In the genomic region with DNA sequence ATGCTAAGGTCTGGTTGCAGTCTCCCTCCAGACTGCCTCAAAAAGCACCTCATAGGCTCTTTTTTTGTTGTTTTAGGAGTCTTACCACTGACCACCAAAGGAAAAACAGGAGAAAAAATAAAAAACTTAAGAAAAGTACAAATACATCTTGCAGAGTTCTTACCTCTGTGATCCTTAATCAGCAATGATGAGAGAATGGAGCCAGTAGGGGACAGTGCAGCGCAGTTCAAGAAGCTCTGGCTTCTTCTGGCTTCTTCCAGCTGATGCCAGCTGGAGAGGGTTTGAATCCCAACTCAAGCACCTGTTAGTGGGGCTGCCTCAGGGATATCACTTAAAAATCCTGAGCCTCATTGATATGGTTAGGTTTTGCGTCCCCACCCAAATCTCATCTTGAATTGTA, we compare ENCODE assay signal across 23 cellular contexts.
DNase-seq lines count a peak whose midpoint lies in the region; TF ChIP-seq lines count a peak whose summit lies in the region.
"Had no signal": no experiment of that assay in that cellular context is flagged by ENCODE, and none has a peak within 500 bp of the region (broad histone marks: within the 10 kb centered on the region; RNA-seq: fewer than 3 reads in every experiment).

No MANE protein-coding gene starts in this region.

- H3K4ac ChIP-seq in trophoblast cell (ENCODE audit: low read depth, low read length) = peak overlapping the region; percentile 30

- peak overlapping the region; percentile 23 for H4K12ac ChIP-seq in trophoblast cell (ENCODE audit: low read depth, low read length)

- H3K79me2 ChIP-seq in trophoblast cell (ENCODE audit: control insufficient read depth, insufficient read depth, low read length, poor library complexity) = peaks cover 2% of the 10 kb centered on the region

- peak overlapping the region; percentile 45 for H3K4me2 ChIP-seq in trophoblast cell (ENCODE audit: low read length)

- H2BK120ac ChIP-seq in trophoblast cell (ENCODE audit: insufficient read depth, low read length, poor library complexity) = peak overlapping the region; percentile 82

- peak overlapping the region; percentile 66 for H2BK12ac ChIP-seq in trophoblast cell (ENCODE audit: low read length)

- peak overlapping the region; percentile 32 for H4K8ac ChIP-seq in trophoblast cell (ENCODE audit: low read depth, low read length)

- H3K36me3 Mint-ChIP-seq in endodermal cell (ENCODE audit: low read depth) = peaks cover 75% of the 10 kb centered on the region
- H3K36me3 Mint-ChIP-seq: stimulated activated effector memory CD8-positive, alpha-beta T cell treated with anti-CD3 and anti-CD28 coated beads, Interleukin-12 subunit alpha, Interleukin-12 subunit beta, amount 100 ng/mL, for 72 hours had no signal

- H3K18ac ChIP-seq in trophoblast cell (ENCODE audit: low read length) = no peak overlapping the region

- no peak overlapping the region for H3K27ac Mint-ChIP-seq in endodermal cell
- H3K27ac Mint-ChIP-seq: activated T-cell treated with anti-CD3 and anti-CD28 coated beads, Interleukin-2, amount 50 U/mL, for 24 hours; stimulated activated effector memory CD8-positive, alpha-beta T cell treated with anti-CD3 and anti-CD28 coated beads, Interleukin-12 subunit alpha, Interleukin-12 subunit beta, amount 100 ng/mL, for 72 hours had no signal

- H3K4me1 ChIP-seq in endodermal cell (ENCODE audit: control insufficient read depth, insufficient read depth, low read length) (peaks cover 16% of the 10 kb centered on the region), trophoblast cell (ENCODE audit: control insufficient read depth in 1 of 2, insufficient read depth in 2 of 2, low read length in 2 of 2) (peaks cover 4 to 9% of the 10 kb centered on the region in 2 experiments)
- H3K4me1 ChIP-seq: gastrocnemius medialis had no signal

- peaks cover 39% of the 10 kb centered on the region for H3K36me3 ChIP-seq in endodermal cell (ENCODE audit: control insufficient read depth, insufficient read depth, low read length)
- H3K36me3 ChIP-seq in trophoblast cell (ENCODE audit: control insufficient read depth in 1 of 2, insufficient read depth in 2 of 2, low read length in 2 of 2) = peaks cover 0 to 3% of the 10 kb centered on the region in 2 experiments
- H3K36me3 ChIP-seq: gastrocnemius medialis, sigmoid colon, suprapubic skin had no signal

- peak overlapping the region; percentile 57 for H3K14ac ChIP-seq in trophoblast cell (ENCODE audit: low read length)

- peak overlapping the region; percentile 29 for H2AK5ac ChIP-seq in trophoblast cell (ENCODE audit: low read length)

- H2BK5ac ChIP-seq in trophoblast cell (ENCODE audit: low read depth, low read length, poor library complexity) = peak overlapping the region; percentile 83

- H3K27ac ChIP-seq in endodermal cell (ENCODE audit: low read depth, low read length) = no peak overlapping the region
- peak overlapping the region; percentile 100 for H3K27ac ChIP-seq in trophoblast cell (ENCODE audit: low read depth, low read length)
- H3K27ac ChIP-seq: gastrocnemius medialis, sigmoid colon, suprapubic skin had no signal

- H3K4me3 Mint-ChIP-seq in endodermal cell = no peak overlapping the region
- H3K4me3 Mint-ChIP-seq: activated T-cell treated with anti-CD3 and anti-CD28 coated beads, Interleukin-2, amount 50 U/mL, for 24 hours; central memory CD8-positive, alpha-beta T cell; nephron; stimulated activated effector memory CD8-positive, alpha-beta T cell treated with anti-CD3 and anti-CD28 coated beads, Interleukin-12 subunit alpha, Interleukin-12 subunit beta, amount 100 ng/mL, for 72 hours had no signal

- no peak overlapping the region for H3K4me3 ChIP-seq in LNCaP clone FGC (ENCODE audit: low read depth, low read length)
- peak overlapping the region; percentile 35 for H3K4me3 ChIP-seq in endodermal cell (ENCODE audit: low read length)
- H3K4me3 ChIP-seq in trophoblast cell (ENCODE audit: low read depth, low read length) = no peak overlapping the region
- H3K4me3 ChIP-seq: gastrocnemius medialis, K562, sigmoid colon, suprapubic skin had no signal

- DNase-seq in NCI-H524 (lab: John Stamatoyannopoulos, UW) (peak; percentile 46 to 79), NCI-H524 treated with DMSO at 0.1 percent for 48 hours (lab: John Stamatoyannopoulos, UW) (no peak), LNCaP clone FGC (ENCODE audit: low read depth) (no peak), endodermal cell (peak; percentile 52), trophoblast cell (no peak), Ammon's horn (ENCODE audit: low spot score) (no peak), DMS79 (lab: John Stamatoyannopoulos, UW) (no peak), hepatic stellate cell (ENCODE audit: low spot score) (no peak)
- DNase-seq: activated naive CD4-positive, alpha-beta T cell treated with Interleukin-2 at 50 U/mL for 16 hours; activated T-cell treated with anti-CD3 and anti-CD28 coated beads, Interleukin-2, amount 50 U/mL, for 24 hours; C1 segment of cervical spinal cord; gastrocnemius medialis; midbrain; NCI-H1694 treated with DMSO at 0.1 percent for 48 hours; NCI-H226; posterior cingulate gyrus; sigmoid colon; T-helper 9 cell had no signal

- peaks cover 31% of the 10 kb centered on the region for H3K9me3 Mint-ChIP-seq in endodermal cell
- H3K9me3 Mint-ChIP-seq: stimulated activated effector memory CD8-positive, alpha-beta T cell treated with anti-CD3 and anti-CD28 coated beads, Interleukin-12 subunit alpha, Interleukin-12 subunit beta, amount 100 ng/mL, for 72 hours had no signal

- peak overlapping the region; percentile 95 for H4K91ac ChIP-seq in trophoblast cell (ENCODE audit: low read depth, low read length)

- no peak overlapping the region for H2AFZ ChIP-seq in trophoblast cell (ENCODE audit: insufficient read depth, low read length, poor library complexity)

- H3K79me1 ChIP-seq in trophoblast cell (ENCODE audit: low read length) = peaks cover 43% of the 10 kb centered on the region

- no peaks in the 10 kb centered on the region for H3K27me3 Mint-ChIP-seq in endodermal cell (ENCODE audit: insufficient read depth)

- TF ChIP-seq CTCF in LNCaP clone FGC (IDR thresholded peaks at IDR 0.05; ENCODE audit: control insufficient read depth, extremely low read depth, insufficient read depth) (peak; percentile 35), endodermal cell (conservative IDR thresholded peaks at IDR 0.05) (peak; percentile 54)

- WGBS in endodermal cell (ENCODE audit: insufficient coverage in 1 of 2, insufficient read length in 1 of 2), 2 experiments = 80% methylated on average over 1 to 2 of the region's 2 CpGs
- no CpG with 5 or more reads among the region's 2 CpGs for WGBS in trophoblast cell (ENCODE audit: extremely low coverage, insufficient coverage, insufficient read length)

- peaks cover 46% of the 10 kb centered on the region for H3K4me1 Mint-ChIP-seq in endodermal cell
- H3K4me1 Mint-ChIP-seq: central memory CD8-positive, alpha-beta T cell; stimulated activated effector memory CD8-positive, alpha-beta T cell treated with anti-CD3 and anti-CD28 coated beads, Interleukin-12 subunit alpha, Interleukin-12 subunit beta, amount 100 ng/mL, for 72 hours had no signal

- H3K9me3 ChIP-seq in endodermal cell (ENCODE audit: control insufficient read depth, low read length) (peaks cover 28% of the 10 kb centered on the region), trophoblast cell (ENCODE audit: insufficient read depth, low read depth, low read length) (peaks cover 2% of the 10 kb centered on the region)
- H3K9me3 ChIP-seq: gastrocnemius medialis, sigmoid colon, suprapubic skin had no signal

- H3K23ac ChIP-seq in trophoblast cell (ENCODE audit: low read length) = no peak overlapping the region

- H3K9ac ChIP-seq in endodermal cell (ENCODE audit: extremely low read depth, low read length, poor library complexity, severe bottlenecking) = no peak overlapping the region
- peak overlapping the region; percentile 72 for H3K9ac ChIP-seq in trophoblast cell (ENCODE audit: low read length)

- H3K27me3 ChIP-seq in endodermal cell (ENCODE audit: control insufficient read depth, insufficient read depth, low read length, poor library complexity, severe bottlenecking) = no peaks in the 10 kb centered on the region
- no peaks in the 10 kb centered on the region for H3K27me3 ChIP-seq in trophoblast cell (ENCODE audit: insufficient read depth, low read length)
- H3K27me3 ChIP-seq: gastrocnemius medialis, sigmoid colon, suprapubic skin had no signal

Comparison
In these comparisons a context has a peak if more than half of its experiments do, and no peak if none do; other contexts are left out.
1. DNase-seq: peak in NCI-H524 (2 of 2) and endodermal cell (single experiment); none in NCI-H524 treated with DMSO at 0.1 percent for 48 hours (single experiment), LNCaP clone FGC (single experiment), trophoblast cell (0 of 2), Ammon's horn (single experiment), DMS79 (single experiment) and hepatic stellate cell (single experiment).